ENCODE assay signal across 8 cellular contexts in the genomic region with DNA sequence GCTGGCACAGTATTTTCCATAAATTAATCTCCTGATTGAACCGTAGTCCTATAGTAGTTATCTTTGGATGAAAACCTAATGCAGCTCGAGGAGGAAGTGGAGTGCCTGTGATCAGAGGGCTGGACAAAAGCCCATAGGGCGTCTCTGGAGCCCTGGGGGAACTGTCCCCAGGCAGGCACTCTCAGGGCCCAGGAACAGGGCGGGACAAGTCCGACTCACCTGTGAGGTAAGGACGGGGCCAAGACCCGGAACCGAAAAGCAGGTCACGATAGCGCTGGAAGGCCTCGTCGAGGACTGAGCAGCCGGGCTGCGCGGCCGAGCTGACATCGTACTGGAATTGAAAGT. TPM values are rescaled to one million over a fixed set of nuclear protein-coding genes. Genes with fewer than 3 reads are reported as not detected.
DNase-seq lines count a peak whose midpoint lies in the region; ATAC-seq lines count a peak whose summit lies in the region.

No MANE protein-coding gene starts in this region.

- CTCF ChIA-PET in activated CD4-positive, alpha-beta T cell treated with anti-CD3 and anti-CD28 coated beads for 36 hours (lab: Charles Lee): interaction anchor here (0.6 to 1.0 kb wide), 6 partner anchors 90 to 1482 kb away, joined by 3 to 5 read pairs (median 3); no protein-coding TSS in a partner anchor

- peaks cover 45% of the 10 kb centered on the region for H3K4me1 Mint-ChIP-seq in activated CD4-positive, alpha-beta T cell treated with anti-CD3 and anti-CD28 coated beads for 36 hours
- peaks cover 34 to 40% of the 10 kb centered on the region in 2 donors for H3K4me1 Mint-ChIP-seq in natural killer cell treated with Interleukin-12 subunit alpha and Interleukin-12 subunit beta and Interleukin-15 and Interleukin-18, amount 100 ng/mL, for 72 hours (ENCODE audit: low read depth in 2 of 2)

- DNase-seq in activated CD4-positive, alpha-beta T cell treated with anti-CD3 and anti-CD28 coated beads for 36 hours: no peak
- no peak for DNase-seq in activated CD4-positive, alpha-beta T cell treated with anti-CD3 and anti-CD28 coated beads for 48 hours
- DNase-seq in RPMI8226 (peak; percentile 85), SW 1271 (lab: John Stamatoyannopoulos, UW) (no peak), NCI-H2196 treated with DMSO at 0.1 percent for 48 hours (lab: John Stamatoyannopoulos, UW; ENCODE audit: unreplicated experiment) (no peak)
- DNase-seq in natural killer cell treated with Interleukin-12 subunit alpha and Interleukin-12 subunit beta and Interleukin-15 and Interleukin-18, amount 100 ng/mL, for 72 hours (ENCODE audit: low spot score): no peak

- no peaks in the 10 kb centered on the region for H3K27me3 Mint-ChIP-seq in activated CD4-positive, alpha-beta T cell treated with anti-CD3 and anti-CD28 coated beads for 36 hours
- H3K27me3 Mint-ChIP-seq in natural killer cell treated with Interleukin-12 subunit alpha and Interleukin-12 subunit beta and Interleukin-15 and Interleukin-18, amount 100 ng/mL, for 72 hours: no peaks in the 10 kb centered on the region

- peak overlapping the region; percentile 96 for H3K27ac Mint-ChIP-seq in activated CD4-positive, alpha-beta T cell treated with anti-CD3 and anti-CD28 coated beads for 36 hours
- H3K27ac Mint-ChIP-seq in natural killer cell treated with Interleukin-12 subunit alpha and Interleukin-12 subunit beta and Interleukin-15 and Interleukin-18, amount 100 ng/mL, for 72 hours: peak overlapping the region; percentile 98 to 99

- no peaks in the 10 kb centered on the region for H3K9me3 Mint-ChIP-seq in activated CD4-positive, alpha-beta T cell treated with anti-CD3 and anti-CD28 coated beads for 36 hours (ENCODE audit: low read depth)
- no peaks in the 10 kb centered on the region for H3K9me3 Mint-ChIP-seq in natural killer cell treated with Interleukin-12 subunit alpha and Interleukin-12 subunit beta and Interleukin-15 and Interleukin-18, amount 100 ng/mL, for 72 hours

- POLR2A ChIA-PET in activated CD4-positive, alpha-beta T cell treated with anti-CD3 and anti-CD28 coated beads for 36 hours (lab: Charles Lee): interaction anchor here (0.6 to 1.5 kb wide), 6 partner anchors 19 to 180 kb away, joined by 3 to 7 read pairs (median 5); no protein-coding TSS in a partner anchor

- peaks cover 11% of the 10 kb centered on the region for H3K36me3 Mint-ChIP-seq in activated CD4-positive, alpha-beta T cell treated with anti-CD3 and anti-CD28 coated beads for 36 hours (ENCODE audit: low read depth)
- no peaks in the 10 kb centered on the region for H3K36me3 Mint-ChIP-seq in natural killer cell treated with Interleukin-12 subunit alpha and Interleukin-12 subunit beta and Interleukin-15 and Interleukin-18, amount 100 ng/mL, for 72 hours

- intact Hi-C loops in activated CD4-positive, alpha-beta T cell treated with anti-CD3 and anti-CD28 coated beads for 36 hours (cut with DNase I, micrococcal nuclease): loop anchor here in 1 of 2 experiments (5.0 kb wide), 2 partner anchors 58 to 148 kb away; no protein-coding TSS in a partner anchor

- peak; percentile 55 for ATAC-seq in activated CD4-positive, alpha-beta T cell treated with anti-CD3 and anti-CD28 coated beads for 36 hours
- ATAC-seq in HG02884 (IDR thresholded peaks at IDR 0.05; ENCODE audit: unreplicated experiment) (peak; percentile 35), esophagus mucosa (peak; percentile 82)
- peak in 1 of 2 donors; percentile 54 for ATAC-seq in natural killer cell treated with Interleukin-12 subunit alpha and Interleukin-12 subunit beta and Interleukin-15 and Interleukin-18, amount 100 ng/mL, for 72 hours

- peak overlapping the region; percentile 89 for H3K4me3 Mint-ChIP-seq in activated CD4-positive, alpha-beta T cell treated with anti-CD3 and anti-CD28 coated beads for 36 hours
- H3K4me3 Mint-ChIP-seq in natural killer cell treated with Interleukin-12 subunit alpha and Interleukin-12 subunit beta and Interleukin-15 and Interleukin-18, amount 100 ng/mL, for 72 hours: peak overlapping the region; percentile 96

RNA-seq across cellular contexts. Expression of a gene that starts 0.3 kb away (rescaled TPM):
- 10 to 100 TPM; 38.8 to 54.2 TPM for total RNA-seq in activated CD4-positive, alpha-beta T cell treated with anti-CD3 and anti-CD28 coated beads for 36 hours
- 38.3 TPM for total RNA-seq in esophagus mucosa
- 10 to 100 TPM; 90.3 to 91.7 TPM for total RNA-seq in natural killer cell treated with Interleukin-12 subunit alpha and Interleukin-12 subunit beta and Interleukin-15 and Interleukin-18, amount 100 ng/mL, for 72 hours

RNA-seq across cellular contexts. Expression of a gene that starts 22.6 kb away (rescaled TPM):
- not detected for total RNA-seq in activated CD4-positive, alpha-beta T cell treated with anti-CD3 and anti-CD28 coated beads for 36 hours
- not detected for total RNA-seq in esophagus mucosa
- total RNA-seq in natural killer cell treated with Interleukin-12 subunit alpha and Interleukin-12 subunit beta and Interleukin-15 and Interleukin-18, amount 100 ng/mL, for 72 hours: not detected

RNA-seq across cellular contexts. Expression of a gene that starts 55.5 kb away (rescaled TPM):
- under 1 TPM; 0.37 to 0.40 TPM for total RNA-seq in activated CD4-positive, alpha-beta T cell treated with anti-CD3 and anti-CD28 coated beads for 36 hours
- total RNA-seq in esophagus mucosa: not detected
- total RNA-seq in natural killer cell treated with Interleukin-12 subunit alpha and Interleukin-12 subunit beta and Interleukin-15 and Interleukin-18, amount 100 ng/mL, for 72 hours: under 1 TPM; 0.92 to 1.00 TPM
